8 cellular contexts compared by ENCODE assay signal in the genomic region with DNA sequence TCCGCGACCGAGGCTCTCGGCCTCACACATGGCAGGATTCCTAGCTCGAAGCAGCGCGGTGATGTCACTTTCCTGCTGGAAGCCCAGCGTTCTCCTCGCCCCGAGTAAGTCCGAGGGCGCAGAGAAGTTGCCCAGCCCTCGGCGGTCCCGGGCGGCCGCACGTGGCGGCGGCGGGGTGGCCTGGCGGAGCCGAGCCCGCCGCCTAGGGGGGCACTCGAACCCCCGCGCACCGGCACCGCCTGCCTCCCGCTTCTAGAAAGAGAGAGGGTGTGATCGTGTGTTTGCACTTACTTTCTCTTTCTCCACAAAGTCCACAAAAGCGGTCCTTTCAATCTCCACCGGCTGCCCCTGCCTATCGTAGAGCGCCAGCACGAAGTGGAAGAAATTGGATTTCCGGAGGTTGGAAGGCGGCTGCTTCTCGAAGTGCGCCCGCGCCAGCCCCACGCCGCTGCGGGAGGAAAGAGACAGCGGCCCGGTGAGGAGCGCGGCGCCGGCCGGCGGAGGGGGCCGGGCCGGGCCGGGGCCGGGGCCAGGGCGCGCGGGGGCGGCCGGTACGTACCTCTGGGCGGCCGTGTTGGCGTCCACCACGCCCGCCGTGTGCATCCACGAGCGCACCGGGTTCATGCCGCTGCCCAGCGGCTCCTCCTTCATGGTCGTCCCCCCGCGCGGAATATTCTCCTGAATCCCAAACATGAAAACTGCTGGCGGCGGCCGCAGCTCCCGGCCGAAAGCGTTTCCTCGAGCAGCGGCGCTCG. TPM values are rescaled to one million over a fixed set of nuclear protein-coding genes. Genes with fewer than 3 reads are reported as not detected.
DNase-seq lines count a peak whose midpoint lies in the region; ATAC-seq and TF ChIP-seq lines count a peak whose summit lies in the region.

No MANE protein-coding gene starts in this region.

- TF ChIP-seq CTCF in CD4-positive, alpha-beta T cell (IDR thresholded peaks at IDR 0.05) = no peak

- H3K27ac ChIP-seq in CD4-positive, alpha-beta T cell (ENCODE audit: low read depth, low read length) = no peak overlapping the region
- H3K27ac ChIP-seq in naive thymus-derived CD4-positive, alpha-beta T cell (ENCODE audit: low read depth, low read length) = no peak overlapping the region

- H3K9me3 ChIP-seq in CD4-positive, alpha-beta T cell (ENCODE audit: control insufficient read depth, low read length) = no peaks in the 10 kb centered on the region
- no peaks in the 10 kb centered on the region for H3K9me3 ChIP-seq in naive thymus-derived CD4-positive, alpha-beta T cell (ENCODE audit: control insufficient read depth in 2 of 3, low read length in 3 of 3)

- H3K4me1 Mint-ChIP-seq in CD4-positive, alpha-beta T cell (ENCODE audit: low read depth) = peaks cover 36% of the 10 kb centered on the region
- H3K4me1 Mint-ChIP-seq in naive thymus-derived CD4-positive, alpha-beta T cell = peaks cover 10 to 46% (median 43%) of the 10 kb centered on the region in 7 donors

- ATAC-seq in CD4-positive, alpha-beta T cell (ENCODE audit: poor library complexity) = peak; percentile 24
- peak; percentile 11 for ATAC-seq in naive thymus-derived CD4-positive, alpha-beta T cell
- no peak for ATAC-seq in GM19463 (IDR thresholded peaks at IDR 0.05; ENCODE audit: unreplicated experiment)
- no peak for ATAC-seq in GM21576 (IDR thresholded peaks at IDR 0.05; ENCODE audit: unreplicated experiment)

- peaks cover 87% of the 10 kb centered on the region for H3K27me3 ChIP-seq in CD4-positive, alpha-beta T cell (ENCODE audit: control insufficient read depth, insufficient read depth, low read length)
- peaks cover 8 to 36% of the 10 kb centered on the region in 2 donors for H3K27me3 ChIP-seq in naive thymus-derived CD4-positive, alpha-beta T cell (ENCODE audit: control insufficient read depth in 2 of 2, insufficient read depth in 2 of 2, low read length in 2 of 2)

- H3K36me3 ChIP-seq in naive thymus-derived CD4-positive, alpha-beta T cell (ENCODE audit: control insufficient read depth in 2 of 3, insufficient read depth in 3 of 3, low read length in 3 of 3) = no peaks in the 10 kb centered on the region

- peak overlapping the region; percentile 85 for H3K4me3 Mint-ChIP-seq in CD4-positive, alpha-beta T cell
- peak overlapping the region; percentile 65 to 89 (median 78) for H3K4me3 Mint-ChIP-seq in naive thymus-derived CD4-positive, alpha-beta T cell

- H3K27ac Mint-ChIP-seq in CD4-positive, alpha-beta T cell = no peak overlapping the region
- H3K27ac Mint-ChIP-seq in naive thymus-derived CD4-positive, alpha-beta T cell = peak overlapping the region in 3 of 9 donors; percentile 65 to 76 (median 70)

- intact Hi-C loops in CD4-positive, alpha-beta T cell (cut with DNase I, micrococcal nuclease) = loop anchor here in 1 of 2 experiments (10.0 kb wide), 3 partner anchors 142 to 498 kb away; a partner anchor contains a TSS
- intact Hi-C loops in naive thymus-derived CD4-positive, alpha-beta T cell (cut with micrococcal nuclease) = loop anchor here (1.0 to 5.0 kb wide), 3 partner anchors 146 to 931 kb away; a partner anchor contains a TSS

- no peak for DNase-seq in CD4-positive, alpha-beta T cell
- DNase-seq in NCI-H345 (lab: John Stamatoyannopoulos, UW) = peak; percentile 34
- DNase-seq in ecto neural progenitor cell (ENCODE audit: low spot score) = peak; percentile 65
- no peak for DNase-seq in naive thymus-derived CD4-positive, alpha-beta T cell
- DNase-seq in pons (ENCODE audit: low spot score) = no peak
- no peak for DNase-seq in globus pallidus (ENCODE audit: low spot score)

- peak overlapping the region; percentile 32 for H3K4me3 ChIP-seq in naive thymus-derived CD4-positive, alpha-beta T cell (ENCODE audit: low read length)

- CTCF ChIA-PET in CD4-positive, alpha-beta T cell (lab: Charles Lee) = no interaction called here
- CTCF ChIA-PET in naive thymus-derived CD4-positive, alpha-beta T cell (lab: Charles Lee) = no interaction called here

- H3K27me3 Mint-ChIP-seq in CD4-positive, alpha-beta T cell = peaks cover 70% of the 10 kb centered on the region
- H3K27me3 Mint-ChIP-seq in naive thymus-derived CD4-positive, alpha-beta T cell = peaks cover 49 to 66% (median 54%) of the 10 kb centered on the region in 5 donors

- no peaks in the 10 kb centered on the region for H3K9me3 Mint-ChIP-seq in CD4-positive, alpha-beta T cell
- H3K9me3 Mint-ChIP-seq in naive thymus-derived CD4-positive, alpha-beta T cell = peaks cover 0 to 21% (median 6%) of the 10 kb centered on the region in 11 donors

- H3K4me1 ChIP-seq in naive thymus-derived CD4-positive, alpha-beta T cell (ENCODE audit: control insufficient read depth in 2 of 2, insufficient read depth in 2 of 2, low read length in 2 of 2) = peaks cover 7 to 14% of the 10 kb centered on the region in 2 donors

- no peaks in the 10 kb centered on the region for H3K36me3 Mint-ChIP-seq in CD4-positive, alpha-beta T cell (ENCODE audit: low read depth)
- peaks cover 0 to 5% (median 0%) of the 10 kb centered on the region in 5 donors for H3K36me3 Mint-ChIP-seq in naive thymus-derived CD4-positive, alpha-beta T cell

- POLR2A ChIA-PET in CD4-positive, alpha-beta T cell (lab: Charles Lee) = no interaction called here
- POLR2A ChIA-PET in naive thymus-derived CD4-positive, alpha-beta T cell (lab: Charles Lee) = no interaction called here

RNA-seq across cellular contexts. Expression of a gene that starts 0.8 kb away (rescaled TPM):
- total RNA-seq in CD4-positive, alpha-beta T cell = not detected
- not detected for total RNA-seq in naive thymus-derived CD4-positive, alpha-beta T cell
- polyA plus RNA-seq in naive thymus-derived CD4-positive, alpha-beta T cell = not detected

Comparison
In these comparisons a context has a peak if more than half of its experiments do, and no peak if none do; other contexts are left out.
1. ATAC-seq: peak in CD4-positive, alpha-beta T cell (single experiment) and naive thymus-derived CD4-positive, alpha-beta T cell (single experiment); none in GM19463 (single experiment) and GM21576 (single experiment).
2. DNase-seq: peak in NCI-H345 (single experiment) and ecto neural progenitor cell (single experiment); none in CD4-positive, alpha-beta T cell (0 of 10), naive thymus-derived CD4-positive, alpha-beta T cell (0 of 9), pons (single experiment) and globus pallidus (single experiment).